In the genomic region with DNA sequence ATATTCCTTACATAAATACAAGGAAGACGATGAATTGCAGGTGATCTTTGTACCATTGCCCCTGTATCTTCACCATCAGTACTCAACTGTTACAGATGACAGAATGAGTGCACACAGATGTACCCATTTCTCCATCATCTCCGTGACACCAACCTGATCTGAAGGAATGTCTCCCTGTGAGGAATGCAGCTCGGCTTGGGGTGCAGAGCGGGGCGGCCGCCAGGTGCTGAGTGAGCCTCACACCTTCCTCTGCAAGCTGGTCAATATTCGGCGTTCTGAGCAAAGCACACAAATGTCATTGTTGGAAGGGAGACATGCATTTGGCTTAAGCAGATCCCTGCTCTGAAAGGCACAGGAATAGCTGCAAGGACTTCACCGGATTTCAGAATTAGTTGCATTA, we compare ENCODE assay signal across 36 cellular contexts. TPM values are rescaled to one million over a fixed set of nuclear protein-coding genes. Genes with fewer than 3 reads are reported as not detected.
DNase-seq lines count a peak whose midpoint lies in the region; ATAC-seq, FAIRE-seq and TF ChIP-seq lines count a peak whose summit lies in the region.
"Had no signal": no experiment of that assay in that cellular context is flagged by ENCODE, and none has a peak within 500 bp of the region (broad histone marks: within the 10 kb centered on the region; RNA-seq: fewer than 3 reads in every experiment).

No MANE protein-coding gene starts in this region.

- H3K4me1 Mint-ChIP-seq in nephron progenitor cell (peaks cover 20% of the 10 kb centered on the region), Caco-2 (ENCODE audit: low read depth, unreplicated experiment) (peaks cover 7% of the 10 kb centered on the region)
- H3K4me1 Mint-ChIP-seq: B cell; CD4-positive, alpha-beta memory T cell; CD4-positive, CD25-positive, alpha-beta regulatory T cell; CD8-positive, alpha-beta memory T cell had no signal

- no peak for TF ChIP-seq RAD21 in K562 (CRISPR knock-in tag; conservative IDR thresholded peaks at IDR 0.05 in 1 of 2, IDR thresholded peaks at IDR 0.05 in 1 of 2)

- H3K9me1 ChIP-seq in K562 (ENCODE audit: control insufficient read depth, insufficient read depth, low read length), result no peaks in the 10 kb centered on the region

- H3K27me3 ChIP-seq in K562 (ENCODE audit: control insufficient read depth in 2 of 2, insufficient read depth in 2 of 2, low read length in 2 of 2) (no peaks in the 10 kb centered on the region), Caco-2 (replicated peaks; ENCODE audit: control insufficient read depth, insufficient read depth, low read length) (no peaks in the 10 kb centered on the region)
- H3K27me3 ChIP-seq: BE2C; BLaER1; BLaER1 treated with 17β-estradiol and CSF1 and Interleukin-3, amounts not matched to agents 10 nM and 100 nM had no signal

- BruUV-seq in K562 (replicated peaks; lab: Mats Ljungman, UMichigan) (no TSS peak), Caco-2 (replicated peaks; lab: Mats Ljungman, UMichigan) (no TSS peak)

- in situ Hi-C loops in K562 (cut with MboI), result no loop called here

- DNase-seq in HTR-8/SVneo (ENCODE audit: insufficient read length, low spot score) (no peak), K562 (ENCODE audit: extremely low read depth in 1 of 4, low spot score in 3 of 4) (no peak), left colon (no peak), nephron progenitor cell (no peak), NOMO-1 (lab: John Stamatoyannopoulos, UW; ENCODE audit: unreplicated experiment in 2 of 2) (no peak), Caco-2 (no peak), retina (no peak), CD1c-positive myeloid dendritic cell (ENCODE audit: extremely low spot score) (no peak)
- DNase-seq: 8988T; ACHN; AML-193; BE2C; C1 segment of cervical spinal cord; Calu3; CD4-positive, alpha-beta memory T cell; CD4-positive, alpha-beta T cell; CD4-positive, CD25-positive, alpha-beta regulatory T cell; CD8-positive, alpha-beta memory T cell; CD8-positive, alpha-beta T cell; COR-L47; DMS 273 treated with DMSO at 0.1 percent for 48 hours; DMS153; DMS53; DMS79; DMS79 treated with DMSO at 0.1 percent for 48 hours; DND-41 had no signal

- CTCF ChIA-PET in K562 (lab: Yijun Ruan, JAX; ENCODE audit: low intra/inter-chr PET ratio), result no interaction called here
- CTCF ChIA-PET in Caco-2 (lab: Charles Lee), result no interaction called here

- H3K79me2 ChIP-seq in K562 (ENCODE audit: control insufficient read depth, insufficient read depth, low read length), result no peaks in the 10 kb centered on the region

- no peaks in the 10 kb centered on the region for H4K20me1 ChIP-seq in K562 (replicated peaks; ENCODE audit: control insufficient read depth, insufficient read depth, low read length)
- H4K20me1 ChIP-seq: BLaER1; BLaER1 treated with 17β-estradiol and CSF1 and Interleukin-3, amounts not matched to agents 10 nM and 100 nM had no signal

- intact Hi-C loops in K562 (cut with micrococcal nuclease) (loop anchor here (2.0 kb wide), 1 partner anchor 31 kb away; no protein-coding TSS in a partner anchor), left colon (cut with DNase I, micrococcal nuclease) (no loop called here), Caco-2 (cut with micrococcal nuclease; ENCODE audit: unreplicated experiment) (no loop called here)

- H3K9ac ChIP-seq in K562 (ENCODE audit: insufficient read depth in 1 of 2, low read depth in 2 of 2, low read length in 2 of 2), result no peak overlapping the region
- H3K9ac ChIP-seq: BLaER1 had no signal

- H3K9me3 Mint-ChIP-seq in nephron progenitor cell (peaks cover 14% of the 10 kb centered on the region), Caco-2 (ENCODE audit: unreplicated experiment) (peaks cover 10% of the 10 kb centered on the region)
- H3K9me3 Mint-ChIP-seq: CD4-positive, alpha-beta T cell; CD8-positive, alpha-beta memory T cell; CD8-positive, alpha-beta T cell had no signal

- H3K36me3 Mint-ChIP-seq in nephron progenitor cell (ENCODE audit: low read depth), result peaks cover 79% of the 10 kb centered on the region
- no peaks in the 10 kb centered on the region for H3K36me3 Mint-ChIP-seq in Caco-2 (ENCODE audit: insufficient read depth, unreplicated experiment)
- H3K36me3 Mint-ChIP-seq: CD4-positive, CD25-positive, alpha-beta regulatory T cell; CD8-positive, alpha-beta T cell had no signal

- TF ChIP-seq EP300 in K562 (IDR thresholded peaks at IDR 0.05; ENCODE audit: low read length), result no peak

- no peaks in the 10 kb centered on the region for H3K9me3 ChIP-seq in K562 (replicated peaks; ENCODE audit: control insufficient read depth, insufficient read depth, low read depth, low read length)
- H3K9me3 ChIP-seq in Caco-2, result no peaks in the 10 kb centered on the region
- H3K9me3 ChIP-seq: A549, BE2C had no signal

- TF ChIP-seq POLR2A in K562 (conservative IDR thresholded peaks at IDR 0.05), result no peak

- WGBS in K562 (ENCODE audit: insufficient coverage, low coverage, missing lambda C conversion rate), result 3% methylated on average over 9 of the region's 9 CpGs

- FAIRE-seq in HTR-8/SVneo (lab: Jason Lieb, UNC), result peak; percentile 4
- FAIRE-seq in K562 (lab: Jason Lieb, UNC), result no peak
- FAIRE-seq: A204.1, D721Med had no signal

- H2AFZ ChIP-seq in K562 (ENCODE audit: low read depth, low read length), result no peak overlapping the region

- no peak for TF ChIP-seq CTCF in K562 (IDR thresholded peaks at IDR 0.05 in 2 of 3, conservative IDR thresholded peaks at IDR 0.05 in 1 of 3; ENCODE audit: insufficient read depth in 2 of 3, low read depth in 1 of 3, low read length in 3 of 3)
- no peak for TF ChIP-seq CTCF in nephron progenitor cell (IDR thresholded peaks at IDR 0.05)
- TF ChIP-seq CTCF in Caco-2 (IDR thresholded peaks at IDR 0.05; ENCODE audit: insufficient read depth in 1 of 2, low read depth in 1 of 2, low read length in 1 of 2, severe bottlenecking in 1 of 2, unreplicated experiment in 1 of 2), result no peak

- ATAC-seq in K562, result no peak
- peak; percentile 7 for ATAC-seq in left colon
- ATAC-seq: A549; CD8-positive, alpha-beta T cell had no signal

- H3K27ac Mint-ChIP-seq in nephron progenitor cell (peak overlapping the region; percentile 53), Caco-2 (ENCODE audit: unreplicated experiment) (no peak overlapping the region)
- H3K27ac Mint-ChIP-seq: B cell; CD4-positive, alpha-beta memory T cell; CD4-positive, alpha-beta T cell; CD4-positive, CD25-positive, alpha-beta regulatory T cell; CD8-positive, alpha-beta memory T cell; CD8-positive, alpha-beta T cell had no signal

- H3K27me3 Mint-ChIP-seq in nephron progenitor cell (ENCODE audit: low read depth, poor library complexity), result no peaks in the 10 kb centered on the region
- H3K27me3 Mint-ChIP-seq in Caco-2 (ENCODE audit: insufficient read depth, unreplicated experiment), result no peaks in the 10 kb centered on the region
- H3K27me3 Mint-ChIP-seq: B cell; CD4-positive, alpha-beta memory T cell; CD4-positive, alpha-beta T cell; CD4-positive, CD25-positive, alpha-beta regulatory T cell; CD8-positive, alpha-beta memory T cell had no signal

- peaks cover 7 to 18% of the 10 kb centered on the region in 2 experiments; a peak in 4 of 5 replicates for H3K4me1 ChIP-seq in K562 (replicated peaks in 1 of 2; ENCODE audit: control insufficient read depth in 2 of 2, insufficient read depth in 2 of 2, low read length in 2 of 2)
- no peaks in the 10 kb centered on the region for H3K4me1 ChIP-seq in Caco-2
- H3K4me1 ChIP-seq: A549, BE2C had no signal

- H3K4me2 ChIP-seq in K562 (ENCODE audit: insufficient read depth, low read length), result peak overlapping the region; percentile 37; the same call in 1 of the 2 replicates
- H3K4me2 ChIP-seq: A549, BLaER1 had no signal

- H3K4me3 ChIP-seq in K562 (no peak overlapping the region), Caco-2 (ENCODE audit: low read depth, low read length) (no peak overlapping the region)
- H3K4me3 ChIP-seq: A549; BLaER1; BLaER1 treated with 17β-estradiol and CSF1 and Interleukin-3, amounts not matched to agents 10 nM and 100 nM had no signal

- no peak overlapping the region for H3K4me3 Mint-ChIP-seq in nephron progenitor cell
- H3K4me3 Mint-ChIP-seq in Caco-2 (ENCODE audit: unreplicated experiment), result no peak overlapping the region
- H3K4me3 Mint-ChIP-seq: B cell; CD14-positive monocyte; CD4-positive, alpha-beta memory T cell; CD4-positive, alpha-beta T cell; CD4-positive, CD25-positive, alpha-beta regulatory T cell; CD8-positive, alpha-beta memory T cell; CD8-positive, alpha-beta T cell had no signal

- H3K27ac ChIP-seq in K562 (ENCODE audit: extremely low read depth, low read depth, low read length), result no peak overlapping the region
- H3K27ac ChIP-seq: 22Rv1, A549, BLaER1, C4-2B had no signal

- H3K36me3 ChIP-seq in K562 (ENCODE audit: control insufficient read depth, insufficient read depth, low read length) (no peaks in the 10 kb centered on the region), Caco-2 (ENCODE audit: control insufficient read depth, insufficient read depth, low read length) (no peaks in the 10 kb centered on the region)
- H3K36me3 ChIP-seq: BE2C had no signal

- POLR2A ChIA-PET in K562 (lab: Yijun Ruan, JAX) (interaction anchor here (1.0 to 1.1 kb wide), 2 partner anchors 13 to 85 kb away, joined by 3 read pairs; no protein-coding TSS in a partner anchor), Caco-2 (lab: Charles Lee) (no interaction called here)

TF ChIP-seq in K562, 482 proteins besides CTCF, POLR2A, EP300 and RAD21:
- TF ChIP-seq BACH1 (tag; IDR thresholded peaks at IDR 0.05) (no peak), TEAD1 (CRISPR knock-in tag; IDR thresholded peaks at IDR 0.05) (peak in 1 of 2 experiments; percentile 51; a peak in 1 of 4 replicates)
TF ChIP-seq in K562: peak in this region for 1.

RNA-seq across cellular contexts. Expression of a gene that starts 7.4 kb away (rescaled TPM):
- 0.28 TPM in 1 of 2 replicates, not detected in the other for total RNA-seq in K562 (2011; cell fraction: chromatin; rRNA removed; ENCODE audit: low replicate concordance)
- total RNA-seq in K562 (2011; cell fraction: nucleolus; rRNA removed), result not detected in 2 replicates
- 0.07 and 0.31 TPM in 2 replicates for total RNA-seq in K562 (2011; cell fraction: nucleoplasm; rRNA removed)
- total RNA-seq in K562 (2014; rRNA removed), result 0.04 and 0.05 TPM in 2 replicates
- 0.07 and 0.29 TPM in 2 replicates for total RNA-seq in K562 (2014; rRNA removed; fragmentation: Illumina TruSeq; extraction: Trizol)
- 0.11 TPM in 2 replicates for total RNA-seq in K562 (2015; rRNA removed; fragmentation: Illumina TruSeq; extraction: Trizol)
- 0.13 and 0.16 TPM in 2 replicates for total RNA-seq in K562 (2021)
- 0.06 and 0.11 TPM in 2 replicates for polyA plus RNA-seq in K562 (2011; rRNA removed)
- polyA plus RNA-seq in K562 (2011; cell fraction: cytosol; rRNA removed), result 0.04 and 0.25 TPM in 2 replicates
- 0.16 and 0.20 TPM in 2 replicates for polyA plus RNA-seq in K562 (2011; cell fraction: nucleus; rRNA removed)
- 0.21 and 0.89 TPM in 2 replicates for polyA plus RNA-seq in K562 (2012)
- 0.06 and 0.15 TPM in 2 replicates for polyA plus RNA-seq in K562 (2014; fragmentation: Illumina TruSeq; extraction: Trizol)
- polyA plus RNA-seq in K562 (2014; fragmentation: Nextera tagmentation; extraction: Ambion mirVana), result under 1 TPM; 0.22 to 0.23 TPM
- polyA plus RNA-seq in K562 (2014; rRNA removed), result 1.3 TPM in 1 of 2 replicates, not detected in the other
- 0.03 and 0.04 TPM in 2 replicates for polyA minus RNA-seq in K562 (2011; rRNA and poly(A)+ RNA removed)
- not detected in 2 replicates for polyA minus RNA-seq in K562 (2011; cell fraction: cytosol; rRNA and poly(A)+ RNA removed)
- polyA minus RNA-seq in K562 (2011; cell fraction: nucleus; rRNA and poly(A)+ RNA removed), result 0.13 TPM in 1 of 2 replicates, not detected in the other
- total RNA-seq in left colon, result 100 to 1,000 TPM in 1 of 2 donors, 10 to 100 TPM in 1; 93.1 to 104 TPM
- 5.8 TPM in 2 replicates for total RNA-seq in Caco-2 (2022)
- total RNA-seq: G401 had no signal

Comparison
In these comparisons a context has a peak if more than half of its experiments do, and no peak if none do; other contexts are left out.
1. RNA of a gene that starts 7.4 kb away (total RNA-seq): 93.1 to 104 TPM in left colon; 5.8 TPM in Caco-2 and 0.04 to 0.31 TPM in K562; every median in the first group is over 10 times any median in the second.